37 cellular contexts compared by ENCODE assay signal in the genomic region with DNA sequence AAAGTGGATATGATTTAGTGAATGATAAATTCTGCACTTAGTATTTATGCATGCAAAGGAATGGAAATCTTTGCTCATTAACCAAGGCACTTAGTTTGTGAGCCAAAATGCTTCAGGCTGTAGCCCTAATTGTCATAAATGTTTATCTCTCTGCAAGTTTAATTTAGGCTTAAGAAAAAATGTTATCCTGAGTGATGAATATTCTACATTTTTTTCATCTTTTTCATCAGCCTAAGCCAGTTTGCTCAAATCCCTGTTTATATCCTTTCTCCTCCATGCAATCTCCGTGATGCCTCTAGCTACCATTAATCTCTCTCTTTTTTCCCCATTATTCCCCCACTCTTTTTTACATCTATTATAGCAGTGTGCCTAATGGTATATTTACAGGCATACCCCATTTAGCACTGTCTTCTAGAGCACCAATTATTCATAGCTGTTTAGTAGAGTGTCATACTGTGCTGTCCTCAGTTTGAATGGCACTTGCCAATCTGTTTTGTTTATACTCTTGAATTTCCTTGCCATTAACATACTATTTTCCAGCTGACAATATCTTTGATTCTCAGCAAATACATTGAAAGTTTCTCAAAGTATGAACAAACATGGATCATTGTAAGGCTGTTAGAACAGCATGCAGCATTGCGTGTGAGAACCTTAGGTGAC.
"Had no signal": no experiment of that assay in that cellular context is flagged by ENCODE, and none has a peak within 500 bp of the region (broad histone marks: within the 10 kb centered on the region; RNA-seq: fewer than 3 reads in every experiment).

No MANE protein-coding gene starts in this region.

- H3K27me3 ChIP-seq: adrenal gland, ascending aorta, body of pancreas, brain microvascular endothelial cell, breast epithelium had no signal

- H3K4me3 Mint-ChIP-seq: activated B cell treated with CpG ODN at 0.5 μM for 24 hours; activated CD4-positive, alpha-beta memory T cell treated with anti-CD3 and anti-CD28 coated beads for 36 hours; activated CD4-positive, alpha-beta T cell treated with anti-CD3 and anti-CD28 coated beads, Interleukin-2, amount 10 ng/mL, durations not matched to agents 24 days and 14 days; activated CD8-positive, alpha-beta T cell treated with anti-CD3 and anti-CD28 coated beads for 36 hours; activated naive CD4-positive, alpha-beta T cell treated with anti-CD3 and anti-CD28 coated beads for 36 hours; activated naive CD8-positive, alpha-beta T cell treated with anti-CD3 and anti-CD28 coated beads for 36 hours; activated T-cell treated with anti-CD3 and anti-CD28 coated beads, Interleukin-2, amount 50 U/mL, for 4 hours; activated T-cell treated with anti-CD3 and anti-CD28 coated beads, Interleukin-2, amount 50 U/mL, for 72 hours; activated T-helper 1 cell treated with anti-CD3 and anti-CD28 coated beads, Interleukin-12 subunit alpha, Interleukin-12 subunit beta, Interleukin-2, Interleukin-4 antibody, amounts not matched to agents 30 ng/mL and 10 ng/mL and 1 ng/mL, durations not matched to agents 14 hours and 24 hours and 36 hours; activated T-helper 17 cell treated with anti-CD3 and anti-CD28 coated beads, Interleukin-2, amount 50 U/mL, for 72 hours; T-helper 1 cell treated with Interleukin-12 subunit alpha and Interleukin-12 subunit beta and Interleukin-4 antibody, amounts not matched to agents 30 μg/mL and 1 μg/mL, for 36 hours; T-helper 2 cell treated with Interferon-gamma antibody and Interleukin-4, amounts not matched to agents 5 μg/mL and 100 μg/mL, for 36 hours had no signal

- H3K4me3 ChIP-seq: adrenal gland, ascending aorta, body of pancreas, breast epithelium had no signal

- H3K36me3 ChIP-seq: adrenal gland, ascending aorta, brain microvascular endothelial cell, breast epithelium had no signal

- H3K36me3 Mint-ChIP-seq: activated CD4-positive, alpha-beta memory T cell treated with anti-CD3 and anti-CD28 coated beads for 36 hours; activated naive CD4-positive, alpha-beta T cell treated with anti-CD3 and anti-CD28 coated beads, Interleukin-2, amount 50 U/mL, for 72 hours; activated naive CD8-positive, alpha-beta T cell treated with anti-CD3 and anti-CD28 coated beads for 36 hours had no signal

- FAIRE-seq: TTC549 had no signal

- H3K27me3 Mint-ChIP-seq: activated B cell treated with CpG ODN at 0.5 μM for 24 hours; activated CD4-positive, alpha-beta memory T cell treated with anti-CD3 and anti-CD28 coated beads for 36 hours; activated CD4-positive, alpha-beta T cell treated with anti-CD3 and anti-CD28 coated beads, Interleukin-2, amount 10 ng/mL, durations not matched to agents 24 days and 14 days; activated CD8-positive, alpha-beta T cell treated with anti-CD3 and anti-CD28 coated beads for 36 hours; activated naive CD8-positive, alpha-beta T cell treated with anti-CD3 and anti-CD28 coated beads for 36 hours; activated T-helper 17 cell treated with anti-CD3 and anti-CD28 coated beads, Interleukin-2, amount 50 U/mL, for 72 hours had no signal

- H3K9me3 ChIP-seq: adrenal gland, ascending aorta, body of pancreas, breast epithelium had no signal

- H3K27ac ChIP-seq: adrenal gland, ascending aorta, body of pancreas, brain microvascular endothelial cell, breast epithelium, VCaP had no signal

- ATAC-seq: activated CD8-positive, alpha-beta T cell treated with anti-CD3 and anti-CD28 coated beads for 36 hours; activated naive CD4-positive, alpha-beta T cell treated with anti-CD3 and anti-CD28 coated beads, Interleukin-2, amount 50 U/mL, for 72 hours; activated T-cell treated with anti-CD3 and anti-CD28 coated beads, Interleukin-2, amount 50 U/mL, for 4 hours; activated T-cell treated with anti-CD3 and anti-CD28 coated beads, Interleukin-2, amount 50 U/mL, for 72 hours; activated T-helper 17 cell treated with anti-CD3 and anti-CD28 coated beads, Interleukin-2, amount 50 U/mL, for 72 hours; body of pancreas had no signal

- H3K4me1 Mint-ChIP-seq: activated B cell treated with CpG ODN at 0.5 μM for 24 hours; activated CD4-positive, alpha-beta T cell treated with anti-CD3 and anti-CD28 coated beads, Interleukin-2, amount 10 ng/mL, durations not matched to agents 24 days and 14 days; activated naive CD8-positive, alpha-beta T cell treated with anti-CD3 and anti-CD28 coated beads for 36 hours; activated T-helper 17 cell treated with anti-CD3 and anti-CD28 coated beads, Interleukin-2, amount 50 U/mL, for 72 hours had no signal

- DNase-seq: activated B cell treated with CpG ODN at 0.5 μM for 24 hours; activated CD4-positive, alpha-beta memory T cell treated with anti-CD3 and anti-CD28 coated beads for 36 hours; activated CD4-positive, alpha-beta T cell treated with anti-CD3 and anti-CD28 coated beads for 4 hours; activated CD4-positive, alpha-beta T cell treated with anti-CD3 and anti-CD28 coated beads, Interleukin-2, amount 10 ng/mL, durations not matched to agents 24 days and 14 days; activated CD4-positive, alpha-beta T cell treated with anti-CD3 and anti-CD28 coated beads, Interleukin-2, amount 50 U/mL, for 1 hour; activated CD4-positive, alpha-beta T cell treated with anti-CD3 and anti-CD28 coated beads, Interleukin-2, amount 50 U/mL, for 4 hours; activated CD4-positive, CD25-positive, alpha-beta regulatory T cell treated with anti-CD3 and anti-CD28 coated beads, Interleukin-2, amount 50 U/mL, for 72 hours; activated CD8-positive, alpha-beta memory T cell treated with anti-CD3 and anti-CD28 coated beads, Interleukin-2, amount 50 U/mL, for 4 hours; activated CD8-positive, alpha-beta T cell treated with anti-CD3 and anti-CD28 coated beads for 36 hours; activated effector memory CD4-positive, alpha-beta T cell treated with anti-CD3 and anti-CD28 coated beads, Interleukin-2, amount 50 U/mL, for 16 hours; activated gamma-delta T cell treated with Interleukin-2 at 50 U/mL for 16 hours; activated naive CD4-positive, alpha-beta T cell; activated naive CD4-positive, alpha-beta T cell treated with anti-CD3 and anti-CD28 coated beads for 36 hours; activated naive CD4-positive, alpha-beta T cell treated with anti-CD3 and anti-CD28 coated beads, Interleukin-2, amount 50 U/mL, for 16 hours; activated naive CD8-positive, alpha-beta T cell treated with anti-CD3 and anti-CD28 coated beads for 36 hours; activated T-cell treated with anti-CD3 and anti-CD28 coated beads for 4 hours; activated T-cell treated with anti-CD3 and anti-CD28 coated beads, Interleukin-2, amount 50 U/mL, for 1 hour; activated T-cell treated with anti-CD3 and anti-CD28 coated beads, Interleukin-2, amount 50 U/mL, for 4 hours; activated T-cell treated with anti-CD3 and anti-CD28 coated beads, Interleukin-2, amount 50 U/mL, for 72 hours; adrenal gland; amygdala; anterior cingulate cortex; body of pancreas; brain microvascular endothelial cell; central memory CD4-positive, alpha-beta T cell; T-helper 1 cell; T-helper 2 cell; T-helper 9 cell had no signal

- H3K27ac Mint-ChIP-seq: activated B cell treated with CpG ODN at 0.5 μM for 24 hours; activated CD4-positive, alpha-beta memory T cell treated with anti-CD3 and anti-CD28 coated beads for 36 hours; activated CD4-positive, alpha-beta T cell treated with anti-CD3 and anti-CD28 coated beads, Interleukin-2, amount 10 ng/mL, durations not matched to agents 24 days and 14 days; activated CD8-positive, alpha-beta T cell treated with anti-CD3 and anti-CD28 coated beads for 36 hours; activated naive CD4-positive, alpha-beta T cell treated with anti-CD3 and anti-CD28 coated beads for 36 hours; activated naive CD4-positive, alpha-beta T cell treated with anti-CD3 and anti-CD28 coated beads, Interleukin-2, amount 50 U/mL, for 72 hours; activated naive CD8-positive, alpha-beta T cell treated with anti-CD3 and anti-CD28 coated beads for 36 hours; activated T-cell treated with anti-CD3 and anti-CD28 coated beads, Interleukin-2, amount 50 U/mL, for 72 hours; activated T-helper 1 cell treated with anti-CD3 and anti-CD28 coated beads, Interleukin-12 subunit alpha, Interleukin-12 subunit beta, Interleukin-2, Interleukin-4 antibody, amounts not matched to agents 30 ng/mL and 10 ng/mL and 1 ng/mL, durations not matched to agents 14 hours and 24 hours and 36 hours; activated T-helper 17 cell treated with anti-CD3 and anti-CD28 coated beads, Interleukin-2, amount 50 U/mL, for 72 hours; T-helper 1 cell treated with Interleukin-12 subunit alpha and Interleukin-12 subunit beta and Interleukin-4 antibody, amounts not matched to agents 30 μg/mL and 1 μg/mL, for 36 hours; T-helper 2 cell treated with Interferon-gamma antibody and Interleukin-4, amounts not matched to agents 5 μg/mL and 100 μg/mL, for 36 hours had no signal

- H3K9me3 Mint-ChIP-seq: activated B cell treated with CpG ODN at 0.5 μM for 24 hours; activated CD4-positive, alpha-beta T cell treated with anti-CD3 and anti-CD28 coated beads, Interleukin-2, amount 10 ng/mL, durations not matched to agents 24 days and 14 days; activated T-helper 1 cell treated with anti-CD3 and anti-CD28 coated beads, Interleukin-12 subunit alpha, Interleukin-12 subunit beta, Interleukin-2, Interleukin-4 antibody, amounts not matched to agents 30 ng/mL and 10 ng/mL and 1 ng/mL, durations not matched to agents 14 hours and 24 hours and 36 hours had no signal

- H3K4me1 ChIP-seq: adrenal gland, ascending aorta, body of pancreas, breast epithelium had no signal
